Comparison of ENCODE assay signal across 1 cellular context in the genomic region with DNA sequence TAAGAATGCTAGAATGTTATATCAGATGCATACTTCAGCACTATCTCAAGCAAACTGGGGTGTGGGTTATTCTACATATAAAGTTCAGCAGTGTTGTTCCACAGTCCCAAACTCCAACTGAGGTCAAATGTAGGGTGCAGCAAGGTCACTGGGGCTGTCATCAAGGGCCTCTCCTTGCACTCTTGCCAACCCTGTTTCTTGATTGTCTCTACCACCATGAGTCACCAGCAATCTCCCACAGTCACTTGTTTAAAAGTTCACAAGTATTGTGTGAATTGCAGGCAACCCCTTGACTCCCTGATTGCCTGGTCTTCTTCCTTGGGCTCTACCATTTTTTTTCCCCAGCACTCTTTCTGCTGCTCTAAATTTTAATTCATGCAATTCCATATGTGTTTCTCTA.
TF ChIP-seq lines count a peak whose summit lies in the region.

No MANE protein-coding gene starts in this region.

TF ChIP-seq in H1, 55 proteins besides CTCF, POLR2A, EP300 and RAD21:
- TF ChIP-seq HDAC6 (IDR thresholded peaks at IDR 0.05; ENCODE audit: low read depth, low read length): no peak
- no peak for TF ChIP-seq TBP (IDR thresholded peaks at IDR 0.05; ENCODE audit: low read depth, low read length)
- no peak for TF ChIP-seq CHD2 (IDR thresholded peaks at IDR 0.05; ENCODE audit: low read length)
- no peak for TF ChIP-seq JUND (IDR thresholded peaks at IDR 0.05; ENCODE audit: low read length)
- no peak for TF ChIP-seq EGR1 (IDR thresholded peaks at IDR 0.05; ENCODE audit: borderline replicate concordance, low read depth, low read length)
- no peak for TF ChIP-seq TCF12 (IDR thresholded peaks at IDR 0.05; ENCODE audit: low read depth, low read length)
- TF ChIP-seq CBX8 (IDR thresholded peaks at IDR 0.05; ENCODE audit: borderline replicate concordance, low read depth, low read length): no peak
- TF ChIP-seq, protein P1, sequence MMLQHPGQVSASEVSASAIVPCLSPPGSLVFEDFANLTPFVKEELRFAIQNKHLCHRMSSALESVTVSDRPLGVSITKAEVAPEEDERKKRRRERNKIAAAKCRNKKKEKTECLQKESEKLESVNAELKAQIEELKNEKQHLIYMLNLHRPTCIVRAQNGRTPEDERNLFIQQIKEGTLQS (IDR thresholded peaks at IDR 0.05; ENCODE audit: insufficient read depth, low read depth, low read length): no peak
- TF ChIP-seq, protein P2, sequence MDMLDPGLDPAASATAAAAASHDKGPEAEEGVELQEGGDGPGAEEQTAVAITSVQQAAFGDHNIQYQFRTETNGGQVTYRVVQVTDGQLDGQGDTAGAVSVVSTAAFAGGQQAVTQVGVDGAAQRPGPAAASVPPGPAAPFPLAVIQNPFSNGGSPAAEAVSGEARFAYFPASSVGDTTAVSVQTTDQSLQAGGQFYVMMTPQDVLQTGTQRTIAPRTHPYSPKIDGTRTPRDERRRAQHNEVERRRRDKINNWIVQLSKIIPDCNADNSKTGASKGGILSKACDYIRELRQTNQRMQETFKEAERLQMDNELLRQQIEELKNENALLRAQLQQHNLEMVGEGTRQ (IDR thresholded peaks at IDR 0.05; ENCODE audit: low read length): no peak
TF ChIP-seq in H1: peak in this region for 0.
